In the genomic region with DNA sequence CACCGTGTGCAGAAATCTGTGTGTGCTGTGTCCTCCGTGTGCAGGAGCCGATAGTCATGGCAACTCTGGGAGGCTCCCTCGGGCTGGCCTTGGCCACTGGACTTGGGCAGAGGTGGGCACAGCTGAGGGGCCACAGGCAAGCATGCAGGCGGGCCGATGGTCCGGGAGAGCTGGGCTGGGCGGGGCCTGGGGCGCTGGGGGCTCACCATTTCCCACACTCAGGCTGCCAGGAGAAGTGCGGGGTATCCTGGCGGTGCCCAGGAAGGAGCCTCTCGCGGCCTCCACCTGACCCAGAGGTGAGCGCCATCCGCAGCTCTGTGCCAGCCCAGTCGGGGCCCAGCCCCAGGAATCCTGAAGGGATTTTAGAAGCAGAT, we compare ENCODE assay signal across 15 cellular contexts. TPM values are rescaled to one million over a fixed set of nuclear protein-coding genes. Genes with fewer than 3 reads are reported as not detected.
DNase-seq lines count a peak whose midpoint lies in the region; ATAC-seq, FAIRE-seq and TF ChIP-seq lines count a peak whose summit lies in the region.
"Had no signal": no experiment of that assay in that cellular context is flagged by ENCODE, and none has a peak within 500 bp of the region (broad histone marks: within the 10 kb centered on the region; RNA-seq: fewer than 3 reads in every experiment).

No MANE protein-coding gene starts in this region.

- no peak for FAIRE-seq in H1 (lab: Jason Lieb, UNC)
- FAIRE-seq: A204.1, endometrium, H54 had no signal

- H2AFZ ChIP-seq in H1 (ENCODE audit: low read length) (no peak overlapping the region), osteoblast (ENCODE audit: low read length) (no peak overlapping the region)
- H2AFZ ChIP-seq: parathyroid adenoma had no signal

- H3K27me3 ChIP-seq in heart left ventricle (peaks cover 0 to 13% (median 0%) of the 10 kb centered on the region in 9 donors), H1 (replicated peaks in 1 of 4; ENCODE audit: control insufficient read depth in 3 of 4, extremely low read depth in 1 of 4, insufficient read depth in 3 of 4, low read length in 3 of 4) (no peaks in the 10 kb centered on the region; a peak in 2 of 7 replicates), osteoblast (ENCODE audit: insufficient read depth, low read length) (no peaks in the 10 kb centered on the region), uterus (no peaks in the 10 kb centered on the region), H7 (ENCODE audit: control insufficient read depth, insufficient read depth, low read length) (no peaks in the 10 kb centered on the region)

- no peak for ATAC-seq in heart left ventricle
- no peak for ATAC-seq in Right ventricle myocardium inferior
- ATAC-seq in HG03159 (IDR thresholded peaks at IDR 0.05; ENCODE audit: unreplicated experiment), result no peak
- ATAC-seq: stimulated activated memory B cell treated with anti-CD40 and anti-IgM and Interleukin-4, amounts not matched to agents 10 μg/mL and 1 μg/mL and 100 μg/mL, for 72 hours had no signal

- H4K91ac ChIP-seq in H1 (replicated peaks; ENCODE audit: insufficient read length, low read length), result peak overlapping the region; percentile 73

- no peak overlapping the region; the same call in 1 of the 2 replicates for H2BK15ac ChIP-seq in H1 (ENCODE audit: low read length)

- H3K4me1 ChIP-seq in heart left ventricle, result peaks cover 32 to 80% (median 74%) of the 10 kb centered on the region in 12 donors
- H3K4me1 ChIP-seq in H1 (replicated peaks in 1 of 4; ENCODE audit: control insufficient read depth in 3 of 4, insufficient read depth in 4 of 4, low read length in 3 of 4), result peaks cover 0 to 16% (median 9%) of the 10 kb centered on the region in 4 experiments; a peak in 6 of 7 replicates
- peaks cover 53% of the 10 kb centered on the region for H3K4me1 ChIP-seq in osteoblast (ENCODE audit: insufficient read depth, low read length)
- peaks cover 15 to 48% of the 10 kb centered on the region in 2 donors for H3K4me1 ChIP-seq in uterus

- H3K23ac ChIP-seq in H1 (ENCODE audit: insufficient read length), result no peak overlapping the region

- H2AK5ac ChIP-seq in H1 (ENCODE audit: low read depth, low read length), result no peak overlapping the region

- H3K9me3 ChIP-seq in heart left ventricle (no peaks in the 10 kb centered on the region), H1 (ENCODE audit: insufficient read depth in 2 of 2, low read depth in 1 of 2, low read length in 1 of 2) (peaks cover 0 to 6% of the 10 kb centered on the region in 2 experiments; a peak in 1 of 4 replicates), osteoblast (ENCODE audit: low read depth, low read length) (no peaks in the 10 kb centered on the region), uterus (no peaks in the 10 kb centered on the region)

- no peak for TF ChIP-seq POLR2A in heart left ventricle (IDR thresholded peaks at IDR 0.05)
- TF ChIP-seq POLR2A in H1 (IDR thresholded peaks at IDR 0.05; ENCODE audit: control extremely low read depth in 1 of 2, low read depth in 2 of 2, low read length in 2 of 2), result no peak
- TF ChIP-seq POLR2A in uterus (IDR thresholded peaks at IDR 0.05), result no peak

- H3K56ac ChIP-seq in H1 (replicated peaks; ENCODE audit: insufficient read length, low read depth, low read length), result no peak overlapping the region

- no peak for TF ChIP-seq CTCF in heart left ventricle (IDR thresholded peaks at IDR 0.05)
- no peak for TF ChIP-seq CTCF in H1 (IDR thresholded peaks at IDR 0.05; ENCODE audit: control extremely low read depth in 1 of 3, insufficient read depth in 1 of 3, low read depth in 1 of 3, low read length in 3 of 3)
- no peak for TF ChIP-seq CTCF in osteoblast (IDR thresholded peaks at IDR 0.05; ENCODE audit: extremely low read depth, low read depth, low read length)
- TF ChIP-seq CTCF in uterus (IDR thresholded peaks at IDR 0.05), result no peak

- peak overlapping the region; percentile 54 for H4K8ac ChIP-seq in H1 (ENCODE audit: extremely low read depth, insufficient read depth, low read length)

- CTCF ChIA-PET in H1 (lab: Charles Lee; ENCODE audit: partially characterized antibody), result interaction anchor here (0.6 to 1.7 kb wide), 3 partner anchors 14 to 21 kb away, joined by 3 to 5 read pairs (median 3); no protein-coding TSS in a partner anchor

- H3K18ac ChIP-seq in H1 (ENCODE audit: extremely low read depth, low read length), result no peak overlapping the region; the same call in 1 of the 2 replicates

- WGBS in heart left ventricle, 4 donors, result 70 to 83% (median 80%) methylated on average over 2 to 16 of the region's 16 CpGs
- WGBS in H1 (ENCODE audit: extremely low coverage in 1 of 2, insufficient coverage in 1 of 2, insufficient read length in 1 of 2, insufficient replicate concordance in 2 of 2, low coverage in 1 of 2, low lambda C conversion rate in 2 of 2, missing lambda C conversion rate in 1 of 2), 2 experiments, result 89% methylated on average over 15 of the region's 16 CpGs; no CpG with 5 or more reads in 1 of the 2 experiments

- no peak overlapping the region for H3K4ac ChIP-seq in H1 (replicated peaks; ENCODE audit: insufficient read length, low read depth, low read length)

- H4K5ac ChIP-seq in H1 (ENCODE audit: insufficient read length, low read depth, low read length), result no peak overlapping the region

- H3K36me3 ChIP-seq in heart left ventricle, result no peaks in the 10 kb centered on the region
- no peaks in the 10 kb centered on the region for H3K36me3 ChIP-seq in H1 (ENCODE audit: control insufficient read depth in 2 of 4, insufficient read depth in 4 of 4, low read length in 3 of 4)
- H3K36me3 ChIP-seq in osteoblast (ENCODE audit: insufficient read depth, low read length), result no peaks in the 10 kb centered on the region
- no peaks in the 10 kb centered on the region for H3K36me3 ChIP-seq in uterus
- H3K36me3 ChIP-seq in H7 (replicated peaks; ENCODE audit: control insufficient read depth, insufficient read depth, low read length), result no peaks in the 10 kb centered on the region

- POLR2A ChIA-PET in H1 (lab: Charles Lee; ENCODE audit: partially characterized antibody), result no interaction called here

- no peak overlapping the region for H3K9ac ChIP-seq in H1 (replicated peaks in 1 of 4; ENCODE audit: extremely low read depth in 1 of 4, low read depth in 3 of 4, low read length in 3 of 4)
- H3K9ac ChIP-seq: parathyroid adenoma had no signal

- peak overlapping the region in 11 of 12 donors; percentile 49 to 97 (median 87) for H3K27ac ChIP-seq in heart left ventricle
- no peak overlapping the region for H3K27ac ChIP-seq in H1 (ENCODE audit: low read depth, low read length)
- peak overlapping the region; percentile 93 for H3K27ac ChIP-seq in osteoblast (ENCODE audit: low read depth, low read length)
- peak overlapping the region; percentile 69 to 85 for H3K27ac ChIP-seq in uterus
- H3K27ac ChIP-seq: parathyroid adenoma had no signal

- intact Hi-C loops in heart left ventricle (cut with DNase I), result loop anchor here in 2 of 10 donors (5.0 kb wide), 1 partner anchor 59 kb away; no protein-coding TSS in a partner anchor
- intact Hi-C loops in Right ventricle myocardium inferior (cut with DNase I), result no loop called here
- intact Hi-C loops in uterus (cut with DNase I; ENCODE audit: low total_unique reads), result no loop called here

- no peak for TF ChIP-seq EP300 in H1 (IDR thresholded peaks at IDR 0.05; ENCODE audit: borderline replicate concordance in 1 of 2, low read depth in 2 of 2, low read length in 2 of 2)

- H3K79me1 ChIP-seq in H1 (ENCODE audit: low read depth, low read length), result no peaks in the 10 kb centered on the region; the same call in 1 of the 2 replicates

- H3K79me2 ChIP-seq in H1 (ENCODE audit: control insufficient read depth in 1 of 2, insufficient read depth in 2 of 2, low read length in 2 of 2) (no peaks in the 10 kb centered on the region), osteoblast (ENCODE audit: insufficient read depth, low read length) (peaks cover 19% of the 10 kb centered on the region)

- peak overlapping the region; percentile 43; the same call in 1 of the 2 replicates for H2BK20ac ChIP-seq in H1 (ENCODE audit: low read length)

- H4K20me1 ChIP-seq in H1 (replicated peaks in 1 of 2; ENCODE audit: control insufficient read depth in 1 of 2, insufficient read depth in 2 of 2, low read length in 2 of 2), result peaks cover 0 to 7% of the 10 kb centered on the region in 2 experiments
- peaks cover 3% of the 10 kb centered on the region for H4K20me1 ChIP-seq in osteoblast (ENCODE audit: insufficient read depth, low read length)

- peak overlapping the region; percentile 40 for H2BK5ac ChIP-seq in H1 (ENCODE audit: low read depth, low read length)

- peak overlapping the region; percentile 71; the same call in 1 of the 2 replicates for H2BK12ac ChIP-seq in H1 (ENCODE audit: low read depth, low read length)

- H3K4me3 ChIP-seq in heart left ventricle (peak overlapping the region in 1 of 12 donors; percentile 11), H1 (ENCODE audit: extremely low read depth in 1 of 4, insufficient read depth in 2 of 4, low read depth in 3 of 4, low read length in 4 of 4) (no peak overlapping the region), osteoblast (ENCODE audit: insufficient read depth, low read length) (peak overlapping the region; percentile 48), uterus (no peak overlapping the region), H7 (ENCODE audit: insufficient read depth, low read depth, low read length) (no peak overlapping the region)

- H3K23me2 ChIP-seq in H1 (ENCODE audit: low read depth, low read length), result peaks cover 21% of the 10 kb centered on the region; the same call in 1 of the 2 replicates

- DNase-seq in heart left ventricle (no peak), Right ventricle myocardium inferior (ENCODE audit: missing footprints) (no peak), H1 (ENCODE audit: low read depth in 1 of 2, low spot score in 2 of 2) (no peak), osteoblast (ENCODE audit: insufficient read length, low spot score, missing footprints) (no peak), uterus (no peak), H7 (no peak), SK-N-DZ (ENCODE audit: low spot score) (no peak)
- DNase-seq: activated B cell treated with CpG ODN at 0.5 μM for 24 hours; activated naive CD4-positive, alpha-beta T cell treated with anti-CD3 and anti-CD28 coated beads for 36 hours had no signal

- H2BK120ac ChIP-seq in H1 (replicated peaks; ENCODE audit: low read depth, low read length), result no peak overlapping the region

- no peak overlapping the region for H3K14ac ChIP-seq in H1 (ENCODE audit: insufficient read length)

- TF ChIP-seq RAD21 in H1 (IDR thresholded peaks at IDR 0.05 in 1 of 2, conservative IDR thresholded peaks at IDR 0.05 in 1 of 2; ENCODE audit: low read depth in 2 of 2, low read length in 2 of 2), result no peak

- H3K4me2 ChIP-seq in H1 (ENCODE audit: insufficient read depth in 1 of 2, low read depth in 2 of 2, low read length in 2 of 2) (no peak overlapping the region), osteoblast (ENCODE audit: insufficient read depth, low read length) (peak overlapping the region; percentile 69)

RNA-seq across cellular contexts. Expression of gene BAHCC1, which starts 28.4 kb away (rescaled TPM):
- 10 to 100 TPM in 3 of 9 donors, 1 to 10 TPM in 6; 6.0 to 19.6 (median 9.3) TPM for total RNA-seq in heart left ventricle
- 1 to 10 TPM; 7.6 to 8.5 TPM for polyA plus RNA-seq in heart left ventricle
- 9.9 TPM for total RNA-seq in Right ventricle myocardium inferior
- total RNA-seq in H1 (2021; fragmentation: NEBNext Ultra II Directional; extraction: Animal tissue kit (Norgen Biotek cat#: 25700)), result 0.58 and 0.71 TPM in 2 replicates
- 0.26 and 0.61 TPM in 2 replicates for polyA plus RNA-seq in H1 (2011; rRNA removed)
- 0.47 TPM for polyA plus RNA-seq in H1 (2011; cell fraction: cytosol; rRNA removed)
- 2.9 TPM for polyA plus RNA-seq in H1 (2011; cell fraction: nucleus; rRNA removed)
- 0.44 to 0.98 TPM (median 0.89 TPM) in 4 replicates for polyA plus RNA-seq in H1 (2012, experiment 1 of 2)
- 0.58 TPM for polyA plus RNA-seq in H1 (2012, experiment 2 of 2)
- 0.45 TPM for polyA plus RNA-seq in H1 (2013, experiment 1 of 2)
- 0.50 TPM for polyA plus RNA-seq in H1 (2013, experiment 2 of 2)
- polyA minus RNA-seq in H1 (2011; rRNA and poly(A)+ RNA removed), result 0.88 and 0.95 TPM in 2 replicates
- 3.2 TPM for polyA minus RNA-seq in H1 (2011; cell fraction: cytosol; rRNA and poly(A)+ RNA removed)
- 1.3 TPM for polyA minus RNA-seq in H1 (2011; cell fraction: nucleus; rRNA and poly(A)+ RNA removed)
- 11.2 and 11.5 TPM in 2 replicates for total RNA-seq in osteoblast
- total RNA-seq in uterus, result 10 to 100 TPM in 2 of 4 donors, 1 to 10 TPM in 2; 1.5 to 34.1 (median 8.5) TPM
- total RNA-seq in H7 (2014; rRNA removed; shearing (Covaris generic)), result 8.7 and 19.7 TPM in 2 replicates
- 6.6 and 15.1 TPM in 2 replicates for polyA plus RNA-seq in SK-N-DZ (2014; cell fraction: cytosol; rRNA removed)
- 33.7 and 55.3 TPM in 2 replicates for polyA plus RNA-seq in SK-N-DZ (2014; cell fraction: nucleus; rRNA removed)
